Comparison of ENCODE assay signal across 14 cellular contexts in genomic region chr6:133314951-133315350, GRCh38.
"Had no signal": no experiment of that assay in that cellular context is flagged by ENCODE, and none has a peak within 500 bp of the region (broad histone marks: within the 10 kb centered on the region; RNA-seq: fewer than 3 reads in every experiment).

No MANE protein-coding gene starts in this region.

- H3K4me3 ChIP-seq: body of pancreas, lower lobe of right lung, ovary, skin epidermis, thyroid gland had no signal

- DNase-seq: activated CD4-positive, alpha-beta T cell treated with anti-CD3 and anti-CD28 coated beads for 36 hours; activated CD8-positive, alpha-beta memory T cell treated with anti-CD3 and anti-CD28 coated beads, Interleukin-2, amount 50 U/mL, for 4 hours; activated CD8-positive, alpha-beta T cell treated with anti-CD3 and anti-CD28 coated beads for 36 hours; activated naive CD4-positive, alpha-beta T cell treated with anti-CD3 and anti-CD28 coated beads for 36 hours; body of pancreas; hippocampal formation; lower lobe of right lung; ovary; retina; T-helper 1 cell; thyroid gland; WERI-Rb-1 had no signal

- H3K4me1 Mint-ChIP-seq: activated CD4-positive, alpha-beta T cell treated with anti-CD3 and anti-CD28 coated beads for 36 hours had no signal

- H3K27me3 Mint-ChIP-seq: dendritic cell treated with granulocyte-macrophage colony-stimulating factor and Interleukin-4, amounts not matched to agents 40 ng/mL and 50 ng/mL, for 4 days had no signal

- ATAC-seq: activated CD4-positive, alpha-beta T cell treated with anti-CD3 and anti-CD28 coated beads for 36 hours; activated CD8-positive, alpha-beta T cell treated with anti-CD3 and anti-CD28 coated beads for 36 hours; body of pancreas; lower lobe of right lung had no signal

- H3K27me3 ChIP-seq: body of pancreas, ovary, thyroid gland had no signal

- H3K4me3 Mint-ChIP-seq: activated CD4-positive, alpha-beta T cell treated with anti-CD3 and anti-CD28 coated beads for 36 hours; activated CD8-positive, alpha-beta T cell treated with anti-CD3 and anti-CD28 coated beads for 36 hours; activated naive CD4-positive, alpha-beta T cell treated with anti-CD3 and anti-CD28 coated beads for 36 hours; dendritic cell treated with granulocyte-macrophage colony-stimulating factor and Interleukin-4, amounts not matched to agents 40 ng/mL and 50 ng/mL, for 4 days had no signal

- H3K27ac Mint-ChIP-seq: activated CD4-positive, alpha-beta T cell treated with anti-CD3 and anti-CD28 coated beads for 36 hours; activated CD8-positive, alpha-beta T cell treated with anti-CD3 and anti-CD28 coated beads for 36 hours; activated naive CD4-positive, alpha-beta T cell treated with anti-CD3 and anti-CD28 coated beads for 36 hours; dendritic cell treated with granulocyte-macrophage colony-stimulating factor and Interleukin-4, amounts not matched to agents 40 ng/mL and 50 ng/mL, for 4 days had no signal

- H3K27ac ChIP-seq: body of pancreas, lower lobe of right lung, ovary, thyroid gland, WERI-Rb-1 had no signal

- H3K36me3 ChIP-seq: lower lobe of right lung, ovary, thyroid gland, WERI-Rb-1 had no signal

- H3K4me1 ChIP-seq: body of pancreas, lower lobe of right lung, thyroid gland had no signal

- H3K9me3 ChIP-seq: body of pancreas, lower lobe of right lung, ovary, thyroid gland had no signal

- H3K9me3 Mint-ChIP-seq: activated CD8-positive, alpha-beta T cell treated with anti-CD3 and anti-CD28 coated beads for 36 hours; activated naive CD4-positive, alpha-beta T cell treated with anti-CD3 and anti-CD28 coated beads for 36 hours; dendritic cell treated with granulocyte-macrophage colony-stimulating factor and Interleukin-4, amounts not matched to agents 40 ng/mL and 50 ng/mL, for 4 days had no signal
